Comparison of ENCODE assay signal across 8 cellular contexts in the genomic region with DNA sequence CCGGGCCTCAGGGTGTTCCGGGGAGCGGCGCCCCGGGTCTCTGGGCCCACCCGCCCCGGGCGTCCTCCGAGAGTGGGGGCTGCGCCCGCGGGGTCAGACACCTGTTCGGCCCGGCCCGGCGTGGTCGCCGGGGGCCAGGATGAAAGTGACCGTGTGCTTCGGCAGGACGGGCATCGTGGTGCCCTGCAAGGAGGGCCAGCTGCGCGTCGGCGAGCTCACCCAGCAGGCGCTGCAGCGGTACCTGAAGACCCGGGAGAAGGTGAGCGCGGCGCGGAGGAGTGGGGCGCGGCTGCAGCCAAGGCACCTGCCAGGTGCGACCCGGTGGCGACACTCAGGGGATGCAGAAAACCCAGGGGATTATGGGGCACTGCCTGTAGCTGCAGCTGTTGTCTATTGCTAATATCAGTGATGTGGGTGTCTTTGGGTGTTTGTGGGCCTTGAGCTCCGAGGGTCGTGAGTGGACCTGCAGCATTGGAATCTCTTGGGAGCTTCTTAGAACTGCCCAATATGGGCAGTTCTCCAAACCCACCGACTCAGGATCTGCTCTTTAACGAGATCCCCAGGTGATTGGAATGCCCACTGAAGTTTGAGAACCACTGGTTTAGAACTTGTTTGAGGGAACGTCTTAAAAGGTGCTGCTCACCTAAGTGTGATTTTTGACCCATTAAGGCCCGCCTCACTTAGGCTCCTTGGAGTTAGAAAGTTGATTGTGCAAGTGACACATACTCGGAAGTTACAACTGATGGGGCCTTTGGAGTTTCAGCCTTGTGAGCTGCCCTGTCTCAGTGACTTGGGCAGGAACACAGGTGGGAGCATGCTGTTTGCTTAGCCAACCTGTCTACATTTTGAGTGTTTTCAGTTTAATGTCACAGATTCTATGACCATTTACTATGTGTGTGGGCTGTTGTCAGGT. TPM values are rescaled to one million over a fixed set of nuclear protein-coding genes. Genes with fewer than 3 reads are reported as not detected.
A peak's percentile ranks its signal among the peaks of the same experiment; 100 is the strongest.
DNase-seq lines count a peak whose midpoint lies in the region; ATAC-seq and TF ChIP-seq lines count a peak whose summit lies in the region.

No MANE protein-coding gene starts in this region.

- peak; percentile 12 for TF ChIP-seq POLR2A in transverse colon (IDR thresholded peaks at IDR 0.05)

- DNase-seq in BJ (ENCODE audit: low read depth) (no peak), NCI-H510A treated with DMSO at 0.1 percent for 48 hours (lab: John Stamatoyannopoulos, UW) (peak; percentile 66), chondrocyte (ENCODE audit: low spot score) (peak; percentile 80), lung microvascular endothelial cell (ENCODE audit: low read depth in 2 of 2) (peak; percentile 13 to 19), transverse colon (peak; percentile 59), NCI-H226 (no peak), NCI-H2029 treated with DMSO at 0.1 percent for 48 hours (lab: John Stamatoyannopoulos, UW) (no peak)

- peak; percentile 8 for ATAC-seq in GM21723 (IDR thresholded peaks at IDR 0.05; ENCODE audit: unreplicated experiment)

- H3K4me1 ChIP-seq in transverse colon = peaks cover 8 to 34% (median 24%) of the 10 kb centered on the region in 4 donors

- no peaks in the 10 kb centered on the region for H3K9me3 ChIP-seq in transverse colon

- 0 to 5% methylated on average over 1 to 30 of the region's 45 CpGs for WGBS in transverse colon (ENCODE audit: low coverage in 1 of 2), 2 donors

- no peaks in the 10 kb centered on the region for H3K9me3 Mint-ChIP-seq in chondrocyte (ENCODE audit: low read depth)

- H3K27me3 Mint-ChIP-seq in chondrocyte (ENCODE audit: low read depth) = no peaks in the 10 kb centered on the region

- in situ Hi-C loops in transverse colon (cut with MboI; ENCODE audit: low pct_ligation_motif_present in 1 of 4, low pct_unique_long_range_greater_than_20kb in 1 of 4, low sequenced_read_pairs in 3 of 4) = no loop called here

- H3K36me3 Mint-ChIP-seq in chondrocyte (ENCODE audit: low read depth) = no peaks in the 10 kb centered on the region

- H3K4me3 ChIP-seq in BJ (ENCODE audit: low read depth, low read length) (peak overlapping the region; percentile 58), transverse colon (peak overlapping the region; percentile 71 to 92 (median 90))

- intact Hi-C loops in transverse colon (cut with DNase I; ENCODE audit: low total_unique reads) = loop anchor here (5.0 kb wide), 1 partner anchor 136 kb away; no protein-coding TSS in a partner anchor

- H3K27ac ChIP-seq in transverse colon = peak overlapping the region; percentile 92 to 96 (median 94)

- CTCF ChIA-PET in BJ (lab: Yijun Ruan, JAX) = interaction anchor here (0.7 to 1.1 kb wide), 3 partner anchors 145 to 1133 kb away, joined by 3 read pairs; no protein-coding TSS in a partner anchor

- no peak for TF ChIP-seq CTCF in BJ (IDR thresholded peaks at IDR 0.05; ENCODE audit: insufficient read depth, low read depth, low read length)
- TF ChIP-seq CTCF in chondrocyte (IDR thresholded peaks at IDR 0.05) = no peak
- no peak for TF ChIP-seq CTCF in transverse colon (IDR thresholded peaks at IDR 0.05)

- POLR2A ChIA-PET in BJ (lab: Charles Lee) = no interaction called here

- H3K27me3 ChIP-seq in BJ (ENCODE audit: control insufficient read depth, insufficient read depth, low read length) = no peaks in the 10 kb centered on the region
- H3K27me3 ChIP-seq in transverse colon = no peaks in the 10 kb centered on the region

- peak overlapping the region; percentile 84 for H3K4me3 Mint-ChIP-seq in chondrocyte (ENCODE audit: unreplicated experiment)

- H3K36me3 ChIP-seq in BJ (ENCODE audit: control insufficient read depth, insufficient read depth, low read length) = no peaks in the 10 kb centered on the region
- no peaks in the 10 kb centered on the region for H3K36me3 ChIP-seq in transverse colon

- H3K4me1 Mint-ChIP-seq in chondrocyte (ENCODE audit: low read depth) = peaks cover 52% of the 10 kb centered on the region

- H3K27ac Mint-ChIP-seq in chondrocyte (ENCODE audit: unreplicated experiment) = peak overlapping the region; percentile 80

- TF ChIP-seq EP300 in transverse colon (IDR thresholded peaks at IDR 0.05; ENCODE audit: low read depth) = no peak

RNA-seq across cellular contexts. Expression of a gene that starts 0.8 kb away (rescaled TPM):
- 7.1 and 10.2 TPM in 2 replicates for polyA plus RNA-seq in BJ (2011; rRNA removed)
- polyA minus RNA-seq in BJ (2011; rRNA and poly(A)+ RNA removed) = 25.6 and 26.3 TPM in 2 replicates
- total RNA-seq in chondrocyte (24.3 to 39.6 TPM (median 24.9 TPM) in 3 replicates), lung microvascular endothelial cell (5.2 and 10.9 TPM in 2 replicates), transverse colon (10 to 100 TPM; 32.6 to 65.7 (median 38.6) TPM)

Comparison
In these comparisons a context has a peak if more than half of its experiments do, and no peak if none do; other contexts are left out.
1. DNase-seq: peak in NCI-H510A treated with DMSO at 0.1 percent for 48 hours (single experiment), chondrocyte (single experiment), lung microvascular endothelial cell (2 of 2) and transverse colon (single experiment); none in BJ (single experiment), NCI-H226 (single experiment) and NCI-H2029 treated with DMSO at 0.1 percent for 48 hours (single experiment).